Comparison of ENCODE assay signal across 8 cellular contexts in the genomic region with DNA sequence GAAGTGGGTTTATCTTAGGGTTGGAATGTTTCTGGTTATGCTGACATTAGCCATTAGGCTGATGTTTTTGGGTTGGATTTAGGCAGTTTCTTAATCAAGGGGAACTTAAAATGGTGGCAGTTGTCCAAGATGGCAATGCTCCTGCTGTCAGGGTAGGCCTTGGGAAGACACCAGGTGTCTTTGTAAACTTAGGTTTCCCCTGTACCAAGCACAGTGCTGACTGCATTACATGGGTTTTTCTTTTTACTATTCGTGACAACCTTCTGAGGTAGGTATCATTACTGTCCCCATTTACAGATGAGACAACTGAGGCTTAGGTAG. TPM values are rescaled to one million over a fixed set of nuclear protein-coding genes. Genes with fewer than 3 reads are reported as not detected.
DNase-seq lines count a peak whose midpoint lies in the region; ATAC-seq, FAIRE-seq and TF ChIP-seq lines count a peak whose summit lies in the region.

No MANE protein-coding gene starts in this region.

- H3K4me1 Mint-ChIP-seq in activated naive CD4-positive, alpha-beta T cell treated with anti-CD3 and anti-CD28 coated beads, Interleukin-2, amount 10 ng/mL, durations not matched to agents 7 days and 5 days, result peaks cover 76% of the 10 kb centered on the region
- H3K4me1 Mint-ChIP-seq in type B pancreatic cell (ENCODE audit: unreplicated experiment), result peaks cover 13% of the 10 kb centered on the region

- no peaks in the 10 kb centered on the region for H3K9me2 ChIP-seq in SU-DHL-6 (replicated peaks; ENCODE audit: insufficient read depth, low read length)

- no peak for FAIRE-seq in keratinocyte (lab: Jason Lieb, UNC)

- H3K4me3 Mint-ChIP-seq in activated naive CD4-positive, alpha-beta T cell treated with anti-CD3 and anti-CD28 coated beads, Interleukin-2, amount 10 ng/mL, durations not matched to agents 7 days and 5 days, result peak overlapping the region; percentile 86
- H3K4me3 Mint-ChIP-seq in type B pancreatic cell, result peak overlapping the region; percentile 97

- dilution Hi-C loops in keratinocyte (cut with MboI; ENCODE audit: extremely low pct_ligation_motif_present, low sequenced_read_pairs), result no loop called here

- H3K27me3 Mint-ChIP-seq in activated naive CD4-positive, alpha-beta T cell treated with anti-CD3 and anti-CD28 coated beads, Interleukin-2, amount 10 ng/mL, durations not matched to agents 7 days and 5 days, result no peaks in the 10 kb centered on the region
- peaks cover 4% of the 10 kb centered on the region for H3K27me3 Mint-ChIP-seq in type B pancreatic cell

- H3K9me1 ChIP-seq in keratinocyte (ENCODE audit: control insufficient read depth, extremely low read depth, insufficient read depth, low read length), result no peaks in the 10 kb centered on the region

- DNase-seq in activated naive CD4-positive, alpha-beta T cell treated with anti-CD3 and anti-CD28 coated beads, Interleukin-2, amount 10 ng/mL, durations not matched to agents 7 days and 5 days, result no peak
- no peak for DNase-seq in activated naive CD4-positive, alpha-beta T cell (lab: John Stamatoyannopoulos, UW)
- no peak for DNase-seq in keratinocyte (ENCODE audit: low read depth, low spot score)
- no peak for DNase-seq in type B pancreatic cell (ENCODE audit: extremely low spot score, unreplicated experiment)
- DNase-seq in NCI-H82 treated with DMSO at 0.1 percent for 48 hours (lab: John Stamatoyannopoulos, UW; ENCODE audit: unreplicated experiment), result no peak
- no peak for DNase-seq in AG08395 (ENCODE audit: low spot score)

- no peak for ATAC-seq in GM18520 (IDR thresholded peaks at IDR 0.05; ENCODE audit: unreplicated experiment)

- H3K4me2 ChIP-seq in SU-DHL-6 (ENCODE audit: low read depth, low read length, poor library complexity, severe bottlenecking) (peak overlapping the region; percentile 73), keratinocyte (ENCODE audit: control insufficient read depth, extremely low read depth, insufficient read depth, low read depth, low read length) (peak overlapping the region; percentile 64)

- H3K27me3 ChIP-seq in SU-DHL-6 (ENCODE audit: low read length) (no peaks in the 10 kb centered on the region), keratinocyte (ENCODE audit: control insufficient read depth, extremely low read depth, insufficient read depth, low read length) (no peaks in the 10 kb centered on the region)

- CTCF ChIA-PET in activated naive CD4-positive, alpha-beta T cell treated with anti-CD3 and anti-CD28 coated beads, Interleukin-2, amount 10 ng/mL, durations not matched to agents 7 days and 5 days (lab: Charles Lee), result interaction anchor here (0.7 to 2.8 kb wide), 19 partner anchors 8 to 441 kb away, joined by 3 to 17 read pairs (median 3); partner anchors contain the start of gene INPP5D

- peaks cover 2% of the 10 kb centered on the region for H3K9me3 Mint-ChIP-seq in activated naive CD4-positive, alpha-beta T cell treated with anti-CD3 and anti-CD28 coated beads, Interleukin-2, amount 10 ng/mL, durations not matched to agents 7 days and 5 days
- H3K9me3 Mint-ChIP-seq in type B pancreatic cell, result no peaks in the 10 kb centered on the region

- H3K36me3 ChIP-seq in SU-DHL-6 (ENCODE audit: low read length) (peaks cover 2% of the 10 kb centered on the region; the same call in 1 of the 2 replicates), keratinocyte (ENCODE audit: control insufficient read depth in 2 of 2, extremely low read depth in 1 of 2, insufficient read depth in 2 of 2, low read length in 2 of 2) (peaks cover 0 to 5% of the 10 kb centered on the region in 2 experiments)

- peak overlapping the region; percentile 96 for H3K27ac Mint-ChIP-seq in activated naive CD4-positive, alpha-beta T cell treated with anti-CD3 and anti-CD28 coated beads, Interleukin-2, amount 10 ng/mL, durations not matched to agents 7 days and 5 days
- H3K27ac Mint-ChIP-seq in type B pancreatic cell, result peak overlapping the region; percentile 91

- H3K4me3 ChIP-seq in SU-DHL-6 (ENCODE audit: insufficient read depth, low read length, poor library complexity, severe bottlenecking) (peak overlapping the region; percentile 30), keratinocyte (ENCODE audit: control insufficient read depth in 2 of 3, extremely low read depth in 1 of 3, insufficient read depth in 2 of 3, low read depth in 1 of 3, low read length in 3 of 3) (no peak overlapping the region)

- H3K36me3 Mint-ChIP-seq in activated naive CD4-positive, alpha-beta T cell treated with anti-CD3 and anti-CD28 coated beads, Interleukin-2, amount 10 ng/mL, durations not matched to agents 7 days and 5 days, result peaks cover 35% of the 10 kb centered on the region
- no peaks in the 10 kb centered on the region for H3K36me3 Mint-ChIP-seq in type B pancreatic cell

- H3K27ac ChIP-seq in SU-DHL-6 (ENCODE audit: low read depth, low read length) (peak overlapping the region; percentile 72), keratinocyte (ENCODE audit: control insufficient read depth, insufficient read depth, low read length) (peak overlapping the region; percentile 63)

- no peaks in the 10 kb centered on the region; the same call in 1 of the 2 replicates for H4K20me1 ChIP-seq in SU-DHL-6 (ENCODE audit: low read depth, low read length)
- peaks cover 8% of the 10 kb centered on the region for H4K20me1 ChIP-seq in keratinocyte (ENCODE audit: control insufficient read depth, extremely low read depth, insufficient read depth, low read length)

- TF ChIP-seq CTCF in SU-DHL-6 (IDR thresholded peaks at IDR 0.05; ENCODE audit: insufficient read depth, low read length, poor library complexity, severe bottlenecking) (no peak), keratinocyte (optimal IDR thresholded peaks at IDR 0.05 in 1 of 3, IDR thresholded peaks at IDR 0.05 in 1 of 3, conservative IDR thresholded peaks at IDR 0.05 in 1 of 3; ENCODE audit: extremely low read depth in 1 of 3, insufficient read depth in 2 of 3, low read length in 3 of 3) (no peak), type B pancreatic cell (conservative IDR thresholded peaks at IDR 0.05) (no peak)

- H3K79me2 ChIP-seq in SU-DHL-6 (ENCODE audit: insufficient read depth, low read length) (peaks cover 44% of the 10 kb centered on the region), keratinocyte (ENCODE audit: control insufficient read depth, insufficient read depth, low read length) (peaks cover 44% of the 10 kb centered on the region)

- H3K9ac ChIP-seq in SU-DHL-6 (ENCODE audit: low read length), result peak overlapping the region; percentile 89
- peak overlapping the region; percentile 28 for H3K9ac ChIP-seq in keratinocyte (ENCODE audit: control insufficient read depth, extremely low read depth, insufficient read depth, low read length)

- peak overlapping the region; percentile 87 for H2AFZ ChIP-seq in SU-DHL-6 (ENCODE audit: low read depth, low read length, severe bottlenecking)
- H2AFZ ChIP-seq in keratinocyte (ENCODE audit: control insufficient read depth, low read length), result peak overlapping the region; percentile 78

- peaks cover 33% of the 10 kb centered on the region for H3K4me1 ChIP-seq in keratinocyte (ENCODE audit: control insufficient read depth, extremely low read depth, insufficient read depth, low read length)

- H3K9me3 ChIP-seq in SU-DHL-6 (ENCODE audit: insufficient read depth, low read length) (no peaks in the 10 kb centered on the region), keratinocyte (ENCODE audit: control insufficient read depth, low read depth, low read length) (no peaks in the 10 kb centered on the region)

- 0 out of 2 replicates have a peak, but pooled peaks cover 3% of the 10 kb centered on the region for H3F3A ChIP-seq in SU-DHL-6 (ENCODE audit: insufficient read depth)

RNA-seq across cellular contexts. Expression of gene ATG16L1, which starts 0.5 kb away (rescaled TPM):
- polyA plus RNA-seq in keratinocyte, result 33.1 to 38.5 TPM (median 34.1 TPM) in 3 replicates
- polyA plus RNA-seq in keratinocyte (2011; ENCODE audit: low read depth), result 58.1 TPM
- 19.5 and 25.4 TPM in 2 replicates for polyA plus RNA-seq in keratinocyte (2011; cell fraction: cytosol; rRNA removed)
- polyA plus RNA-seq in keratinocyte (2011; cell fraction: nucleus; rRNA removed), result 58.8 and 70.9 TPM in 2 replicates
- 17.9 and 20.1 TPM in 2 replicates for polyA plus RNA-seq in keratinocyte (2012; ENCODE audit: low replicate concordance)
- polyA minus RNA-seq in keratinocyte, result 15.5 to 42.1 TPM (median 21.1 TPM) in 3 replicates
- 26.1 TPM for polyA minus RNA-seq in keratinocyte (2011; cell fraction: cytosol; rRNA and poly(A)+ RNA removed)
- 30.6 and 41.3 TPM in 2 replicates for polyA minus RNA-seq in keratinocyte (2011; cell fraction: nucleus; rRNA and poly(A)+ RNA removed)
- 50.3 and 123 TPM in 2 replicates for total RNA-seq in type B pancreatic cell (ENCODE audit: low replicate concordance)

RNA-seq across cellular contexts. Expression of gene SAG, which starts 56.7 kb away (rescaled TPM):
- polyA plus RNA-seq in keratinocyte, result not detected in 3 replicates
- polyA plus RNA-seq in keratinocyte (2011; ENCODE audit: low read depth), result not detected
- polyA plus RNA-seq in keratinocyte (2011; cell fraction: cytosol; rRNA removed), result not detected in 2 replicates
- polyA plus RNA-seq in keratinocyte (2011; cell fraction: nucleus; rRNA removed), result 0.16 TPM in 1 of 2 replicates, not detected in the other
- polyA plus RNA-seq in keratinocyte (2012; ENCODE audit: low replicate concordance), result not detected in 2 replicates
- polyA minus RNA-seq in keratinocyte, result not detected in 3 replicates
- not detected for polyA minus RNA-seq in keratinocyte (2011; cell fraction: cytosol; rRNA and poly(A)+ RNA removed)
- not detected in 2 replicates for polyA minus RNA-seq in keratinocyte (2011; cell fraction: nucleus; rRNA and poly(A)+ RNA removed)
- 0.43 TPM in 1 of 2 replicates, not detected in the other for total RNA-seq in type B pancreatic cell (ENCODE audit: low replicate concordance)
